ENCODE assay signal across 9 cellular contexts in the genomic region with DNA sequence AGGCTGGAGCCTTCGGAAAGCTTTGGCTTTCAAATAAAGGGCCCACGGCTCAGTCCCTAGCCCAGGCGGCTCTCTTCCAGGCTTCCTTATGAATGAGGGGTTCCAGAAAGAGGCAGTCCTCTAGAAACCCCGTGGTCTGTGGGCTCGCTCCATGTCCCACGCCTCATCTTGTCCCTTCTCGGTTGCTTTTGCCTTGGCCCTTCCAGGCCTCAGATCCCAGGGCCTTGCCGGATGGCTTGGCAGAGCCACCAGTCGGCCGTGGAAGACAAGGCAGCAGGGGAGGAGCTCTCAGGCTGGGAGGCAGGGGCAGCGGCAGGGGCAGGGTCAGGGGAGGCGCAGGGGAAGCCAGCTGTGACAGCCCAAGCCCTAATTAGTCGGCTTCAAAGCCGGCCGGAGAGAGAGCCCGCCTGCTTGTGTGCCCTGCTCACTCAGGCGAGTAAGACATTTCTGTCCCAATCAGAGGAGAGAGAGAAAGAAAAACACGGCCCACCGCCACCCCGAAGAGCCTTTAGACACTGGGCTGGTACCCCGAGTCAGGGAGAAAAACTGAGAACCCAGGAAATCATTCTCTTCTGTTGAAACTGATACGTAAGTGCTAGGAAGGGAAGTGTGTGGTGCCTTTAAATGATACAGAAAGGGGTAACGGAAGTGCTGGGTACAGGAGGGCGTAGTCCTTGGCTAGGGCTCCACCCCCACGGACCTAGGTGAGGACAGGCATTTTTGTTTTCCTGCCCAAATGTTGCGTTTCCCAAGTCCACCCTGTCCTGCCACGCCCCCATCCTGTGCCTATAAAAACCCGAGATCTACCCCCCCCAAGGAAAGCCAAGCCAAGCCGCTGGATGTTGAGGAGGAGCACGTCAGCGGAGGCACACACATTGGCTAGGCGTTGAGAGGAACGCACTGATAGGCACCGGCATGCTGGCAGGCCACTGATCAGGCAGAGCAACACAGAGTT. TPM values are rescaled to one million over a fixed set of nuclear protein-coding genes. Genes with fewer than 3 reads are reported as not detected.
DNase-seq lines count a peak whose midpoint lies in the region; ATAC-seq, FAIRE-seq and TF ChIP-seq lines count a peak whose summit lies in the region.
"Had no signal": no experiment of that assay in that cellular context is flagged by ENCODE, and none has a peak within 500 bp of the region (broad histone marks: within the 10 kb centered on the region; RNA-seq: fewer than 3 reads in every experiment).

No MANE protein-coding gene starts in this region.

- TF ChIP-seq EP300 in HepG2 (IDR thresholded peaks at IDR 0.05; ENCODE audit: low read depth in 2 of 2, low read length in 2 of 2), result no peak
- TF ChIP-seq EP300 in HepG2 (CRISPR knock-in tag; IDR thresholded peaks at IDR 0.05; ENCODE audit: borderline replicate concordance), result no peak

- POLR2A ChIA-PET in HepG2 (lab: Yijun Ruan, JAX) (no interaction called here), RWPE1 (lab: Yijun Ruan, JAX; ENCODE audit: low non-redundant PET) (no interaction called here)

- WGBS in HepG2 (ENCODE audit: low lambda C conversion rate), result 35% methylated on average over 31 of the region's 34 CpGs
- WGBS in aorta, 2 donors, result 58 to 70% methylated on average over 33 to 34 of the region's 34 CpGs

- H3K27me3 Mint-ChIP-seq in activated naive CD4-positive, alpha-beta T cell treated with anti-CD3 and anti-CD28 coated beads, Interleukin-2, amount 50 U/mL, for 24 hours, result peaks cover 3% of the 10 kb centered on the region

- H2AFZ ChIP-seq in HepG2 (ENCODE audit: low read length), result peak overlapping the region; percentile 20

- in situ Hi-C loops in brain microvascular endothelial cell (cut with HindIII; ENCODE audit: low pct_ligation_motif_present, low sequenced_read_pairs), result loop anchor here (25.0 kb wide), 1 partner anchor 91 kb away; no protein-coding TSS in a partner anchor
- in situ Hi-C loops in HepG2 (cut with HindIII; ENCODE audit: extremely low pct_ligation_motif_present, low pct_unique_long_range_greater_than_20kb), result no loop called here
- in situ Hi-C loops in G401 (cut with HindIII; ENCODE audit: low sequenced_read_pairs), result no loop called here

- H3K27ac ChIP-seq in brain microvascular endothelial cell, result no peak overlapping the region
- H3K27ac ChIP-seq in HepG2 (ENCODE audit: extremely low read length, insufficient read depth, low read length), result no peak overlapping the region
- no peak overlapping the region for H3K27ac ChIP-seq in aorta (ENCODE audit: low read depth in 1 of 2, low read length in 2 of 2)
- H3K27ac ChIP-seq in RWPE1, result no peak overlapping the region

- no peaks in the 10 kb centered on the region for H3K36me3 Mint-ChIP-seq in activated naive CD4-positive, alpha-beta T cell treated with anti-CD3 and anti-CD28 coated beads, Interleukin-2, amount 50 U/mL, for 24 hours
- no peaks in the 10 kb centered on the region for H3K36me3 Mint-ChIP-seq in activated naive CD4-positive, alpha-beta T cell treated with anti-CD3 and anti-CD28 coated beads, Interleukin-2, amount 50 U/mL, for 72 hours

- CTCF ChIA-PET in HepG2 (lab: Yijun Ruan, JAX; ENCODE audit: low intra/inter-chr PET ratio, low total read pairs), result no interaction called here
- CTCF ChIA-PET in RWPE1 (lab: Yijun Ruan, JAX), result interaction anchor here (1.5 kb wide), 1 partner anchor 96 kb away, joined by 4 read pairs; no protein-coding TSS in a partner anchor

- H3K36me3 ChIP-seq in brain microvascular endothelial cell (replicated peaks) (no peaks in the 10 kb centered on the region), HepG2 (replicated peaks in 1 of 2; ENCODE audit: control insufficient read depth in 1 of 2, insufficient read depth in 2 of 2, low read length in 2 of 2) (no peaks in the 10 kb centered on the region), aorta (ENCODE audit: control insufficient read depth in 1 of 2, insufficient read depth in 2 of 2, low read length in 1 of 2) (no peaks in the 10 kb centered on the region)

- H3K27ac Mint-ChIP-seq in activated naive CD4-positive, alpha-beta T cell treated with anti-CD3 and anti-CD28 coated beads, Interleukin-2, amount 50 U/mL, for 24 hours, result peak overlapping the region; percentile 14
- H3K27ac Mint-ChIP-seq in activated naive CD4-positive, alpha-beta T cell treated with anti-CD3 and anti-CD28 coated beads, Interleukin-2, amount 50 U/mL, for 72 hours, result peak overlapping the region in 1 of 2 donors; percentile 9

- TF ChIP-seq POLR2A in HepG2 (IDR thresholded peaks at IDR 0.05; ENCODE audit: insufficient read depth in 1 of 2, low read depth in 2 of 2, low read length in 2 of 2), result no peak

- TF ChIP-seq RAD21 in HepG2 (CRISPR knock-in tag; IDR thresholded peaks at IDR 0.05), result no peak

- no peaks in the 10 kb centered on the region for H4K20me1 ChIP-seq in HepG2 (ENCODE audit: insufficient read depth, low read length)

- no peak for DNase-seq in activated naive CD4-positive, alpha-beta T cell treated with anti-CD3 and anti-CD28 coated beads, Interleukin-2, amount 50 U/mL, for 72 hours (ENCODE audit: low spot score in 2 of 2)
- DNase-seq in brain microvascular endothelial cell (no peak), HepG2 (ENCODE audit: low spot score) (peak; percentile 29), aorta (peak; percentile 72 to 78), G401 (ENCODE audit: low spot score) (no peak), RWPE1 (ENCODE audit: low spot score) (no peak)

- intact Hi-C loops in HepG2 (cut with micrococcal nuclease; ENCODE audit: unreplicated experiment) (no loop called here), aorta (cut with DNase I) (no loop called here)

- H3K4me2 ChIP-seq in HepG2 (ENCODE audit: low read depth, low read length), result peak overlapping the region; percentile 78

- H3K9me3 Mint-ChIP-seq in activated naive CD4-positive, alpha-beta T cell treated with anti-CD3 and anti-CD28 coated beads, Interleukin-2, amount 50 U/mL, for 24 hours, result no peaks in the 10 kb centered on the region
- H3K9me3 Mint-ChIP-seq in activated naive CD4-positive, alpha-beta T cell treated with anti-CD3 and anti-CD28 coated beads, Interleukin-2, amount 50 U/mL, for 72 hours, result no peaks in the 10 kb centered on the region

- peak overlapping the region; percentile 40; the same call in 1 of the 2 replicates for H3K9ac ChIP-seq in HepG2 (ENCODE audit: insufficient read depth, low read depth, low read length)

- no peak for FAIRE-seq in HepG2 (lab: Jason Lieb, UNC)

- H3K79me2 ChIP-seq in HepG2 (ENCODE audit: insufficient read depth, low read length), result no peaks in the 10 kb centered on the region

- H3K4me3 ChIP-seq in brain microvascular endothelial cell (ENCODE audit: low read depth, low read length) (no peak overlapping the region), HepG2 (replicated peaks in 1 of 3; ENCODE audit: insufficient read depth in 1 of 3, low read depth in 2 of 3, low read length in 3 of 3) (peak overlapping the region; percentile 29 to 61 (median 53); a peak in 5 of 6 replicates), aorta (ENCODE audit: low read length in 2 of 2) (no peak overlapping the region)

- TF ChIP-seq CTCF in brain microvascular endothelial cell (IDR thresholded peaks at IDR 0.05; ENCODE audit: low read depth, low read length, missing control alignments) (peak; percentile 6), HepG2 (CRISPR knock-in tag; IDR thresholded peaks at IDR 0.05) (peak; percentile 42; the same call in 1 of the 2 replicates), RWPE1 (conservative IDR thresholded peaks at IDR 0.05; ENCODE audit: low read depth) (no peak)

- H3K4me1 Mint-ChIP-seq in activated naive CD4-positive, alpha-beta T cell treated with anti-CD3 and anti-CD28 coated beads, Interleukin-2, amount 50 U/mL, for 24 hours, result no peaks in the 10 kb centered on the region

- no peak overlapping the region for H3K4me3 Mint-ChIP-seq in activated naive CD4-positive, alpha-beta T cell treated with anti-CD3 and anti-CD28 coated beads, Interleukin-2, amount 50 U/mL, for 24 hours

- no peak for ATAC-seq in activated naive CD4-positive, alpha-beta T cell treated with anti-CD3 and anti-CD28 coated beads, Interleukin-2, amount 50 U/mL, for 72 hours
- ATAC-seq in HepG2, result peak; percentile 82
- ATAC-seq in aorta (ENCODE audit: low FRiP score), result peak; percentile 65
- ATAC-seq in HG02981 (IDR thresholded peaks at IDR 0.05; ENCODE audit: unreplicated experiment), result no peak

- H3K4me1 ChIP-seq in HepG2 (ENCODE audit: insufficient read depth, low read length) (peaks cover 22% of the 10 kb centered on the region; the same call in 1 of the 2 replicates), aorta (ENCODE audit: control insufficient read depth in 1 of 2, insufficient read depth in 2 of 2, low read length in 2 of 2) (no peaks in the 10 kb centered on the region)

- H3K27me3 ChIP-seq in brain microvascular endothelial cell (replicated peaks) (no peaks in the 10 kb centered on the region), HepG2 (ENCODE audit: control insufficient read depth in 1 of 2, insufficient read depth in 2 of 2, low read length in 2 of 2) (peaks cover 0 to 10% of the 10 kb centered on the region in 2 experiments; a peak in 1 of 5 replicates), aorta (ENCODE audit: control insufficient read depth in 1 of 2, insufficient read depth in 2 of 2, low read length in 1 of 2) (no peaks in the 10 kb centered on the region)

- no TSS peak for BruUV-seq in HepG2 (replicated peaks; lab: Mats Ljungman, UMichigan)

- no peaks in the 10 kb centered on the region for H3K9me3 ChIP-seq in HepG2 (ENCODE audit: low read length)
- no peaks in the 10 kb centered on the region for H3K9me3 ChIP-seq in aorta (ENCODE audit: control insufficient read depth, low read length)

RNA-seq across cellular contexts. Expression of gene MEIOC, which starts 27.8 kb away (rescaled TPM):
- total RNA-seq in activated naive CD4-positive, alpha-beta T cell treated with anti-CD3 and anti-CD28 coated beads, Interleukin-2, amount 50 U/mL, for 72 hours, result under 1 TPM; 0.37 to 0.96 TPM
- total RNA-seq in HepG2 (2016; rRNA removed; fragmentation: Illumina TruSeq; extraction: Trizol), result 0.07 and 0.15 TPM in 2 replicates
- total RNA-seq in HepG2 (2016; cell fraction: cytosol; rRNA removed; fragmentation: Illumina TruSeq; extraction: Trizol; ENCODE audit: low read depth), result 0.10 TPM in 1 of 2 replicates, not detected in the other
- total RNA-seq in HepG2 (2016; cell fraction: insoluble cytoplasmic fraction; rRNA removed; fragmentation: Illumina TruSeq; extraction: Trizol), result 0.13 TPM in 1 of 2 replicates, not detected in the other
- total RNA-seq in HepG2 (2016; cell fraction: membrane; rRNA removed; fragmentation: Illumina TruSeq; extraction: Trizol), result not detected in 2 replicates
- not detected in 2 replicates for total RNA-seq in HepG2 (2016; cell fraction: nucleus; rRNA removed; fragmentation: Illumina TruSeq; extraction: Trizol)
- polyA plus RNA-seq in HepG2 (2011; rRNA removed), result 0.04 TPM in 1 of 2 replicates, not detected in the other
- polyA plus RNA-seq in HepG2 (2011; cell fraction: cytosol; rRNA removed), result 0.06 and 0.09 TPM in 2 replicates
- 0.17 and 0.21 TPM in 2 replicates for polyA plus RNA-seq in HepG2 (2011; cell fraction: nucleus; rRNA removed)
- polyA plus RNA-seq in HepG2 (2012), result 0.27 and 0.53 TPM in 2 replicates
- 0.08 and 0.09 TPM in 2 replicates for polyA plus RNA-seq in HepG2 (2016; cell fraction: cytosol; fragmentation: Illumina TruSeq; extraction: Trizol; ENCODE audit: low read depth)
- 0.19 TPM in 1 of 2 replicates, not detected in the other for polyA plus RNA-seq in HepG2 (2016; cell fraction: insoluble cytoplasmic fraction; fragmentation: Illumina TruSeq; extraction: Trizol; ENCODE audit: low read depth)
- 0.08 and 0.23 TPM in 2 replicates for polyA plus RNA-seq in HepG2 (2016; cell fraction: membrane; fragmentation: Illumina TruSeq; extraction: Trizol; ENCODE audit: low read depth)
- polyA plus RNA-seq in HepG2 (2016; cell fraction: nucleus; fragmentation: Illumina TruSeq; extraction: Trizol; ENCODE audit: insufficient read depth, low read depth), result 0.19 TPM in 1 of 2 replicates, not detected in the other
- 0.14 TPM in 1 of 2 replicates, not detected in the other for polyA minus RNA-seq in HepG2 (2011; rRNA and poly(A)+ RNA removed; ENCODE audit: low replicate concordance)
- polyA minus RNA-seq in HepG2 (2011; cell fraction: cytosol; rRNA and poly(A)+ RNA removed), result not detected in 2 replicates
- 0.13 and 0.37 TPM in 2 replicates for polyA minus RNA-seq in HepG2 (2011; cell fraction: nucleus; rRNA and poly(A)+ RNA removed)
- total RNA-seq in aorta, result not detected
- polyA plus RNA-seq in aorta, result not detected
- total RNA-seq in G401 (2014; rRNA removed; shearing (Covaris generic)), result not detected in 2 replicates
- total RNA-seq: M059J had no signal

Comparison
In these comparisons a context has a peak if more than half of its experiments do, and no peak if none do; other contexts are left out.
1. ATAC-seq: peak in HepG2 (single experiment) and aorta (single experiment); none in activated naive CD4-positive, alpha-beta T cell treated with anti-CD3 and anti-CD28 coated beads, Interleukin-2, amount 50 U/mL, for 72 hours (0 of 2) and HG02981 (single experiment).
2. DNase-seq: peak in HepG2 (single experiment) and aorta (2 of 2); none in activated naive CD4-positive, alpha-beta T cell treated with anti-CD3 and anti-CD28 coated beads, Interleukin-2, amount 50 U/mL, for 72 hours (0 of 2), brain microvascular endothelial cell (single experiment), G401 (single experiment) and RWPE1 (single experiment).
3. H3K4me3 ChIP-seq: peak in HepG2 (3 of 3); none in brain microvascular endothelial cell (single experiment) and aorta (0 of 2).